ENCODE assay signal across 25 cellular contexts in genomic region chr12:87836190-87836589, GRCh38.
"Had no signal": no experiment of that assay in that cellular context is flagged by ENCODE, and none has a peak within 500 bp of the region (broad histone marks: within the 10 kb centered on the region; RNA-seq: fewer than 3 reads in every experiment).

No MANE protein-coding gene starts in this region.

- H3K9me3 ChIP-seq: esophagus muscularis mucosa, gastroesophageal sphincter, left lung, lower lobe of right lung, ovary, right atrium auricular region, sigmoid colon, stomach, thoracic aorta, transverse colon had no signal

- H3K36me3 Mint-ChIP-seq: immature natural killer cell, memory B cell, natural killer cell had no signal

- H3K36me3 ChIP-seq: esophagus muscularis mucosa, gastroesophageal sphincter, left lung, lower lobe of right lung, ovary, right atrium auricular region, sigmoid colon, stomach, thoracic aorta, transverse colon had no signal

- H3K4me3 Mint-ChIP-seq: dendritic cell treated with granulocyte-macrophage colony-stimulating factor and Interleukin-4, amounts not matched to agents 40 ng/mL and 50 ng/mL, for 4 days; effector memory CD8-positive, alpha-beta T cell; immature natural killer cell; memory B cell; mesothelial cell of epicardium; natural killer cell; neural crest cell had no signal

- H3K9me3 Mint-ChIP-seq: dendritic cell treated with granulocyte-macrophage colony-stimulating factor and Interleukin-4, amounts not matched to agents 40 ng/mL and 50 ng/mL, for 4 days had no signal

- ATAC-seq: effector memory CD8-positive, alpha-beta T cell; gastroesophageal sphincter; left lung; lower lobe of right lung; natural killer cell had no signal

- DNase-seq: effector memory CD8-positive, alpha-beta T cell; foreskin fibroblast; glutamatergic neuron; immature natural killer cell; left lung; lower lobe of right lung; natural killer cell; nucleus accumbens; ovary; sigmoid colon; small intestine; stimulated activated CD4-positive, alpha-beta T cell treated with anti-CD3 and anti-CD28 coated beads, Interleukin-12 subunit alpha, Interleukin-12 subunit beta, amount 100 ng/mL, for 4 hours; stimulated activated naive CD4-positive, alpha-beta T cell; stomach; substantia nigra; transverse colon had no signal

- H3K27ac ChIP-seq: epithelial cell of prostate, esophagus muscularis mucosa, gastroesophageal sphincter, left lung, lower lobe of right lung, ovary, right atrium auricular region, sigmoid colon, stomach, thoracic aorta, transverse colon had no signal

- H3K27ac Mint-ChIP-seq: dendritic cell treated with granulocyte-macrophage colony-stimulating factor and Interleukin-4, amounts not matched to agents 40 ng/mL and 50 ng/mL, for 4 days; effector memory CD8-positive, alpha-beta T cell; immature natural killer cell; memory B cell; mesothelial cell of epicardium; natural killer cell had no signal

- H3K4me1 Mint-ChIP-seq: immature natural killer cell, memory B cell, natural killer cell had no signal

- H3K4me1 ChIP-seq: esophagus muscularis mucosa, gastroesophageal sphincter, left lung, lower lobe of right lung, right atrium auricular region, sigmoid colon, stomach, transverse colon had no signal

- H3K27me3 Mint-ChIP-seq: dendritic cell treated with granulocyte-macrophage colony-stimulating factor and Interleukin-4, amounts not matched to agents 40 ng/mL and 50 ng/mL, for 4 days; effector memory CD8-positive, alpha-beta T cell; memory B cell had no signal

- H3K4me3 ChIP-seq: esophagus muscularis mucosa, gastroesophageal sphincter, left lung, lower lobe of right lung, ovary, right atrium auricular region, sigmoid colon, stomach, thoracic aorta, transverse colon had no signal

- H3K27me3 ChIP-seq: esophagus muscularis mucosa, gastroesophageal sphincter, left lung, ovary, right atrium auricular region, sigmoid colon, stomach, transverse colon had no signal
